Comparison of ENCODE assay signal across 8 cellular contexts in the genomic region with DNA sequence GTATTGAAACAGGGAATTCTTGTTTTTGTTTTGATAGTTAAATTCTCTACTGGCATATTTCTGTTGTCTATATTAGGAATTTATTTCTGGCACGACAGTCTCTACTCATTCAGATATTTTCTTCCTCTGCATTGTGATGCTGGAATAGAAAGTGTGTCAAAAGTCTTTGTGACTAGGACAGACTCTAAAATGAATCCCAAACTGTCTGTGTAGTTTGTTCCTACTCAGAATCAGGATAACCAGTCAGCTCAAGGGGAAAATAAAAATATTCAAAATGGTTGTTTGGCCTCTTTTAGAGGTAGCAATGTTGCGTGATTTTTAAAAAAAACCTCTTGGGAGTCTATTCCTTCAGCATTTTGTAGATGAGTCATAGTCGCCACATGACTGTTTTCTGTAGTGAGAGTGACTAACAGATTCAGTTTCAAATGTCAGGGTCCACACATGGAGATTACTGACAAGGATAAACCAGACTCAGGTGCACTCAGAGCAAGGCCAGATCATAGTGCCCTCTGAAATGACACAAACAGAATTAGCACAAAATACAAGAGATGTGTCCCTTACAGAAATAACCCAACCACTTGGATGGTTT. TPM values are rescaled to one million over a fixed set of nuclear protein-coding genes. Genes with fewer than 3 reads are reported as not detected.
DNase-seq lines count a peak whose midpoint lies in the region; ATAC-seq and TF ChIP-seq lines count a peak whose summit lies in the region.

No MANE protein-coding gene starts in this region.

- no peaks in the 10 kb centered on the region for H3K36me3 Mint-ChIP-seq in activated naive CD4-positive, alpha-beta T cell treated with anti-CD3 and anti-CD28 coated beads, Interleukin-2, amount 50 U/mL, for 72 hours
- no peaks in the 10 kb centered on the region for H3K36me3 Mint-ChIP-seq in osteocyte (ENCODE audit: unreplicated experiment)

- H3K27me3 ChIP-seq in SJSA1 (replicated peaks) (no peaks in the 10 kb centered on the region), left lung (no peaks in the 10 kb centered on the region)

- H3K4me1 ChIP-seq in SJSA1 (replicated peaks) (peaks cover 15% of the 10 kb centered on the region), left lung (no peaks in the 10 kb centered on the region)

- DNase-seq in activated naive CD4-positive, alpha-beta T cell treated with anti-CD3 and anti-CD28 coated beads, Interleukin-2, amount 50 U/mL, for 72 hours (ENCODE audit: low spot score in 2 of 2): peak in 1 of 2 donors; percentile 24
- no peak for DNase-seq in activated naive CD4-positive, alpha-beta T cell (lab: John Stamatoyannopoulos, UW)
- DNase-seq in SJSA1 (ENCODE audit: low read depth in 1 of 2, low spot score in 2 of 2) (peak in 1 of 2 experiments; percentile 58), osteocyte (ENCODE audit: extremely low spot score, unreplicated experiment) (no peak), left lung (no peak), D341Med (ENCODE audit: low spot score) (no peak), NCI-H1930 (lab: John Stamatoyannopoulos, UW) (no peak)

- intact Hi-C loops in left lung (cut with DNase I): no loop called here

- peaks cover 0 to 5% of the 10 kb centered on the region in 2 donors for H3K9me3 Mint-ChIP-seq in activated naive CD4-positive, alpha-beta T cell treated with anti-CD3 and anti-CD28 coated beads, Interleukin-2, amount 50 U/mL, for 72 hours
- no peaks in the 10 kb centered on the region for H3K9me3 Mint-ChIP-seq in osteocyte (ENCODE audit: unreplicated experiment)

- TF ChIP-seq CTCF in osteocyte (IDR thresholded peaks at IDR 0.05): no peak
- no peak for TF ChIP-seq CTCF in left lung (IDR thresholded peaks at IDR 0.05)

- H3K4me1 Mint-ChIP-seq in osteocyte (ENCODE audit: unreplicated experiment): peaks cover 19% of the 10 kb centered on the region

- peaks cover 3% of the 10 kb centered on the region for H3K27me3 Mint-ChIP-seq in osteocyte (ENCODE audit: unreplicated experiment)

- H3K4me3 ChIP-seq in SJSA1: no peak overlapping the region
- no peak overlapping the region for H3K4me3 ChIP-seq in left lung

- no peak overlapping the region for H3K4me3 Mint-ChIP-seq in osteocyte (ENCODE audit: unreplicated experiment)

- peak; percentile 99 to 100 for ATAC-seq in activated naive CD4-positive, alpha-beta T cell treated with anti-CD3 and anti-CD28 coated beads, Interleukin-2, amount 50 U/mL, for 72 hours
- ATAC-seq in HG02885 (IDR thresholded peaks at IDR 0.05; ENCODE audit: poor library complexity, unreplicated experiment) (peak; percentile 100), left lung (no peak)

- H3K36me3 ChIP-seq in SJSA1 (no peaks in the 10 kb centered on the region), left lung (no peaks in the 10 kb centered on the region)

- peak overlapping the region; percentile 59 for H3K27ac ChIP-seq in SJSA1
- no peak overlapping the region for H3K27ac ChIP-seq in left lung

- no peaks in the 10 kb centered on the region for H3K9me3 ChIP-seq in SJSA1 (replicated peaks)
- H3K9me3 ChIP-seq in left lung: no peaks in the 10 kb centered on the region

- peak overlapping the region in 1 of 2 donors; percentile 30 for H3K27ac Mint-ChIP-seq in activated naive CD4-positive, alpha-beta T cell treated with anti-CD3 and anti-CD28 coated beads, Interleukin-2, amount 50 U/mL, for 72 hours
- peak overlapping the region; percentile 64 for H3K27ac Mint-ChIP-seq in osteocyte (ENCODE audit: unreplicated experiment)

RNA-seq across cellular contexts. Expression of a gene that starts 13.1 kb away (rescaled TPM):
- total RNA-seq in activated naive CD4-positive, alpha-beta T cell treated with anti-CD3 and anti-CD28 coated beads, Interleukin-2, amount 50 U/mL, for 72 hours: not detected
- total RNA-seq in SJSA1 (2014; rRNA removed; shearing (Covaris generic)): not detected in 2 replicates
- total RNA-seq in osteocyte (1.8 and 2.1 TPM in 2 replicates), left lung (not detected)
